Comparison of ENCODE assay signal across 19 cellular contexts in the genomic region with DNA sequence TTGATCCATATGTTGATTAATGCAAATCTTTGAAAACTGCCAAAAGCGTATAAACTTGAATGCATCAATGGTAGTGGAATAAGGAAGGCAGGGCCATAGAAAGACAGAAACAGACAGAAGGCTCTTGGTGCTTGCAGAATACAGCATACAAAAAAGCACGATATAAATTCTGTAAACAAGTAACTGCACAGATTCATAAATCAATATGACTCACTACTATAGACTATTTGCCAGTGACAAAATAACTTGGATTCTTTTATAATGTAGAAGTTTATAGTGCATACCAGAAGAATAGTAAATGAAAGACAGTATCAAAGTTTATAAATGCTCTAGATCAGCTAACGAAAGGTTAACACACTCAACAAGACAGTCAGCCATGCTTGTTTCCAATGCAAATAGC.
A peak's percentile ranks its signal among the peaks of the same experiment; 100 is the strongest.
DNase-seq lines count a peak whose midpoint lies in the region; ATAC-seq and TF ChIP-seq lines count a peak whose summit lies in the region.
"Had no signal": no experiment of that assay in that cellular context is flagged by ENCODE, and none has a peak within 500 bp of the region (broad histone marks: within the 10 kb centered on the region; RNA-seq: fewer than 3 reads in every experiment).

No MANE protein-coding gene starts in this region.

- H3K36me3 Mint-ChIP-seq in HFFc6 (ENCODE audit: low read depth) = peaks cover 10% of the 10 kb centered on the region

- peaks cover 0 to 7% (median 0%) of the 10 kb centered on the region in 9 donors for H3K36me3 ChIP-seq in heart right ventricle

- peaks cover 43% of the 10 kb centered on the region for H3K4me1 Mint-ChIP-seq in HFFc6 (ENCODE audit: low read depth)
- H3K4me1 Mint-ChIP-seq: CD14-positive monocyte, H9 had no signal

- intact Hi-C loops in heart right ventricle (cut with DNase I) = no loop called here

- H3K9me3 ChIP-seq in heart right ventricle = peaks cover 0 to 9% (median 0%) of the 10 kb centered on the region in 11 donors
- H3K9me3 ChIP-seq: A549 had no signal

- ATAC-seq in SK-N-SH treated with all-trans-retinoic acid at 6 μM for 48 hours (peak; percentile 27; the same call in 1 of the 3 replicates), heart right ventricle (no peak), GM21423 (IDR thresholded peaks at IDR 0.05; ENCODE audit: unreplicated experiment) (no peak)
- ATAC-seq: A549; CD8-positive, alpha-beta T cell; GM12878; K562 had no signal

- H3K27me3 Mint-ChIP-seq in HFFc6 (ENCODE audit: insufficient read depth) = peaks cover 1% of the 10 kb centered on the region; the same call in 1 of the 2 replicates

- H3K27ac ChIP-seq in heart right ventricle = no peak overlapping the region
- H3K27ac ChIP-seq: A549, HL-60 had no signal

- no peak overlapping the region for H3K4me3 ChIP-seq in fibroblast of the aortic adventitia (ENCODE audit: low read depth, low read length)
- H3K4me3 ChIP-seq in heart right ventricle = no peak overlapping the region
- H3K4me3 ChIP-seq: A549, GM12878, K562 had no signal

- DNase-seq in ELR (ENCODE audit: low read depth) (peak; percentile 41), HFFc6 (peak; percentile 11), fibroblast of the aortic adventitia (ENCODE audit: low read depth) (peak; percentile 38), heart right ventricle (no peak), GM19238 (ENCODE audit: insufficient read length, low spot score) (no peak), HEK293T (ENCODE audit: extremely low spot score) (no peak)
- DNase-seq: CD8-positive, alpha-beta T cell; COR-L47; DMS153; DMS79 treated with DMSO at 0.1 percent for 48 hours; GOT3; H9 had no signal

- no peak overlapping the region for H3K4me3 Mint-ChIP-seq in HFFc6
- H3K4me3 Mint-ChIP-seq: CD14-positive monocyte; CD8-positive, alpha-beta T cell; H9 had no signal

- no peak overlapping the region for H3K27ac Mint-ChIP-seq in HFFc6
- H3K27ac Mint-ChIP-seq: CD14-positive monocyte; CD8-positive, alpha-beta T cell; H9 had no signal

- H3K27me3 ChIP-seq in heart right ventricle = no peaks in the 10 kb centered on the region

- no peaks in the 10 kb centered on the region for H3K9me3 Mint-ChIP-seq in HFFc6

- TF ChIP-seq CTCF in HFFc6 (IDR thresholded peaks at IDR 0.05) (no peak), fibroblast of the aortic adventitia (IDR thresholded peaks at IDR 0.05; ENCODE audit: insufficient read depth, low read length) (no peak), heart right ventricle (IDR thresholded peaks at IDR 0.05) (no peak)

- H3K4me1 ChIP-seq in heart right ventricle = no peaks in the 10 kb centered on the region
- H3K4me1 ChIP-seq: A549 had no signal

- CTCF ChIA-PET in HEK293T (lab: Yijun Ruan, JAX) = no interaction called here

- whole genome bisulfite sequencing in heart right ventricle, 2 donors = 92 to 93% methylated on average over 3 of the region's 3 CpGs

- POLR2A ChIA-PET in HEK293T (lab: Yijun Ruan, JAX) = interaction anchor here (0.6 kb wide), 1 partner anchor 306 kb away, joined by 3 read pairs; no protein-coding TSS in a partner anchor

TF ChIP-seq in SK-N-SH treated with all-trans-retinoic acid at 6 μM for 48 hours, 23 proteins besides CTCF, POLR2A, EP300 and RAD21 (continues in another document):
- TF ChIP-seq ZFP30 (CRISPR knock-in tag; IDR thresholded peaks at IDR 0.05) (no peak), ZFP3 (CRISPR knock-in tag; IDR thresholded peaks at IDR 0.05) (no peak), CSDC2 (CRISPR knock-in tag; IDR thresholded peaks at IDR 0.05) (no peak), TOX (CRISPR knock-in tag; IDR thresholded peaks at IDR 0.05; ENCODE audit: borderline replicate concordance) (no peak), ARNTL (CRISPR knock-in tag; IDR thresholded peaks at IDR 0.05; ENCODE audit: borderline replicate concordance, low read depth) (no peak), OSR1 (CRISPR knock-in tag; IDR thresholded peaks at IDR 0.05) (no peak), ZNF565 (CRISPR knock-in tag; conservative IDR thresholded peaks at IDR 0.05; ENCODE audit: low read depth) (no peak), TSHZ2 (CRISPR knock-in tag; IDR thresholded peaks at IDR 0.05) (no peak), ISL1 (CRISPR knock-in tag; IDR thresholded peaks at IDR 0.05) (no peak), ZNF8 (CRISPR knock-in tag; IDR thresholded peaks at IDR 0.05) (no peak)

TF ChIP-seq in HEK293T, 16 proteins besides CTCF, POLR2A, EP300 and RAD21:
- TF ChIP-seq NFRKB (IDR thresholded peaks at IDR 0.05) (no peak), HDGF (IDR thresholded peaks at IDR 0.05; ENCODE audit: borderline replicate concordance) (no peak), SUZ12 (IDR thresholded peaks at IDR 0.05) (no peak), SP1 (IDR thresholded peaks at IDR 0.05) (no peak), FOXM1 (IDR thresholded peaks at IDR 0.05; ENCODE audit: borderline replicate concordance) (no peak), ARNT (IDR thresholded peaks at IDR 0.05) (no peak), FOXK2 (IDR thresholded peaks at IDR 0.05) (no peak), BHLHE40 (IDR thresholded peaks at IDR 0.05; ENCODE audit: borderline replicate concordance) (no peak), ZNF384 (IDR thresholded peaks at IDR 0.05) (no peak), CTBP1 (IDR thresholded peaks at IDR 0.05; ENCODE audit: borderline replicate concordance) (no peak), LEF1 (IDR thresholded peaks at IDR 0.05; ENCODE audit: borderline replicate concordance) (no peak), FOXA1 (IDR thresholded peaks at IDR 0.05) (no peak), TARDBP (IDR thresholded peaks at IDR 0.05) (no peak), ELF4 (IDR thresholded peaks at IDR 0.05) (no peak), PKNOX1 (IDR thresholded peaks at IDR 0.05) (no peak), L3MBTL2 (conservative IDR thresholded peaks at IDR 0.05) (no peak)
TF ChIP-seq in HEK293T: peak in this region for 0.

Comparison
In these comparisons a context has a peak if more than half of its experiments do, and no peak if none do; other contexts are left out.
1. DNase-seq: peak in ELR (single experiment), HFFc6 (single experiment) and fibroblast of the aortic adventitia (single experiment); none in heart right ventricle (0 of 2), GM19238 (single experiment) and HEK293T (single experiment).